30 cellular contexts compared by ENCODE assay signal in genomic region chr1:222670110-222670509, GRCh38. TPM values are rescaled to one million over a fixed set of nuclear protein-coding genes. Genes with fewer than 3 reads are reported as not detected.
A peak's percentile ranks its signal among the peaks of the same experiment; 100 is the strongest.
DNase-seq lines count a peak whose midpoint lies in the region; ATAC-seq and TF ChIP-seq lines count a peak whose summit lies in the region.
"Had no signal": no experiment of that assay in that cellular context is flagged by ENCODE, and none has a peak within 500 bp of the region (broad histone marks: within the 10 kb centered on the region; RNA-seq: fewer than 3 reads in every experiment).

No MANE protein-coding gene starts in this region.

- H3K36me3 ChIP-seq in CD4-positive, alpha-beta memory T cell (ENCODE audit: insufficient read depth, low read length): peaks cover 45% of the 10 kb centered on the region
- H3K36me3 ChIP-seq in osteoblast (ENCODE audit: insufficient read depth, low read length) (peaks cover 55% of the 10 kb centered on the region), PC-3 (ENCODE audit: low read depth, low read length) (peaks cover 52% of the 10 kb centered on the region)

- peaks cover 13% of the 10 kb centered on the region for H3K4me1 ChIP-seq in CD4-positive, alpha-beta memory T cell (ENCODE audit: insufficient read depth, low read length)
- H3K4me1 ChIP-seq in osteoblast (ENCODE audit: insufficient read depth, low read length) (peaks cover 4% of the 10 kb centered on the region), PC-3 (ENCODE audit: insufficient read depth, low read length) (no peaks in the 10 kb centered on the region)
- H3K4me1 ChIP-seq: foreskin keratinocyte had no signal

- peaks cover 70% of the 10 kb centered on the region for H3K36me3 Mint-ChIP-seq in activated CD4-positive, alpha-beta T cell treated with anti-CD3 and anti-CD28 coated beads, Interleukin-2, amount 10 ng/mL, durations not matched to agents 7 days and 5 days (ENCODE audit: low read depth)
- peaks cover 48 to 74% of the 10 kb centered on the region in 2 donors for H3K36me3 Mint-ChIP-seq in CD4-positive, alpha-beta memory T cell
- peaks cover 37% of the 10 kb centered on the region for H3K36me3 Mint-ChIP-seq in activated T-helper 1 cell treated with anti-CD3 and anti-CD28 coated beads, Interleukin-12 subunit alpha, Interleukin-12 subunit beta, Interleukin-2, Interleukin-4 antibody, amounts not matched to agents 30 ng/mL and 10 ng/mL and 1 ng/mL, durations not matched to agents 14 hours and 24 hours and 36 hours (ENCODE audit: low read depth)

- no peaks in the 10 kb centered on the region for H3K9me3 ChIP-seq in CD4-positive, alpha-beta memory T cell (ENCODE audit: control insufficient read depth in 1 of 2, low read length in 2 of 2)
- no peaks in the 10 kb centered on the region for H3K9me3 ChIP-seq in osteoblast (ENCODE audit: low read depth, low read length)
- H3K9me3 ChIP-seq in PC-3 (ENCODE audit: low read length): no peaks in the 10 kb centered on the region
- H3K9me3 ChIP-seq: esophagus squamous epithelium, right lobe of liver, spleen, transverse colon had no signal

- H3K4me1 Mint-ChIP-seq in activated CD4-positive, alpha-beta T cell treated with anti-CD3 and anti-CD28 coated beads, Interleukin-2, amount 10 ng/mL, durations not matched to agents 7 days and 5 days: peaks cover 20% of the 10 kb centered on the region
- H3K4me1 Mint-ChIP-seq in CD4-positive, alpha-beta memory T cell: peaks cover 12 to 22% (median 18%) of the 10 kb centered on the region in 4 donors
- peaks cover 7% of the 10 kb centered on the region for H3K4me1 Mint-ChIP-seq in activated T-helper 1 cell treated with anti-CD3 and anti-CD28 coated beads, Interleukin-12 subunit alpha, Interleukin-12 subunit beta, Interleukin-2, Interleukin-4 antibody, amounts not matched to agents 30 ng/mL and 10 ng/mL and 1 ng/mL, durations not matched to agents 14 hours and 24 hours and 36 hours (ENCODE audit: low read depth)
- H3K4me1 Mint-ChIP-seq: GM23338 had no signal

- no peaks in the 10 kb centered on the region for H3K27me3 Mint-ChIP-seq in activated CD4-positive, alpha-beta T cell treated with anti-CD3 and anti-CD28 coated beads, Interleukin-2, amount 10 ng/mL, durations not matched to agents 7 days and 5 days
- no peaks in the 10 kb centered on the region for H3K27me3 Mint-ChIP-seq in CD4-positive, alpha-beta memory T cell
- H3K27me3 Mint-ChIP-seq in activated T-helper 1 cell treated with anti-CD3 and anti-CD28 coated beads, Interleukin-12 subunit alpha, Interleukin-12 subunit beta, Interleukin-2, Interleukin-4 antibody, amounts not matched to agents 30 ng/mL and 10 ng/mL and 1 ng/mL, durations not matched to agents 14 hours and 24 hours and 36 hours (ENCODE audit: insufficient read depth): no peaks in the 10 kb centered on the region

- POLR2A ChIA-PET in activated CD4-positive, alpha-beta T cell treated with anti-CD3 and anti-CD28 coated beads, Interleukin-2, amount 10 ng/mL, durations not matched to agents 7 days and 5 days (lab: Charles Lee): no interaction called here
- POLR2A ChIA-PET in CD4-positive, alpha-beta memory T cell (lab: Charles Lee; ENCODE audit: partially characterized antibody): interaction anchor here (0.6 to 1.8 kb wide), 2 partner anchors 43 to 128 kb away, joined by 3 to 5 read pairs; partner anchors contain the start of genes AIDA and BROX
- POLR2A ChIA-PET in PC-3 (lab: Charles Lee; ENCODE audit: unreplicated experiment): interaction anchor here (0.7 kb wide), 1 partner anchor 41 kb away, joined by 7 read pairs; no protein-coding TSS in a partner anchor

- H3K27ac ChIP-seq in CD4-positive, alpha-beta memory T cell (ENCODE audit: low read depth, low read length): no peak overlapping the region
- H3K27ac ChIP-seq in osteoblast (ENCODE audit: low read depth, low read length) (no peak overlapping the region), PC-3 (ENCODE audit: low read length) (no peak overlapping the region)
- H3K27ac ChIP-seq: 22Rv1, foreskin keratinocyte, right lobe of liver, transverse colon had no signal

- no peak for ATAC-seq in PC-3
- ATAC-seq: foreskin keratinocyte, GM23338, left ventricle myocardium superior had no signal

- H4K20me1 ChIP-seq in osteoblast (ENCODE audit: insufficient read depth, low read length) (no peaks in the 10 kb centered on the region), PC-3 (ENCODE audit: low read length) (no peaks in the 10 kb centered on the region)

- H3F3A ChIP-seq in PC-3 (ENCODE audit: low read length, unreplicated experiment): no peaks in the 10 kb centered on the region

- intact Hi-C loops in CD4-positive, alpha-beta memory T cell (cut with micrococcal nuclease): no loop called here
- intact Hi-C loops in activated T-helper 1 cell treated with anti-CD3 and anti-CD28 coated beads, Interleukin-12 subunit alpha, Interleukin-12 subunit beta, Interleukin-2, Interleukin-4 antibody, amounts not matched to agents 30 ng/mL and 10 ng/mL and 1 ng/mL, durations not matched to agents 14 hours and 24 hours and 36 hours (cut with micrococcal nuclease): no loop called here
- intact Hi-C loops in PC-3 (cut with micrococcal nuclease) (no loop called here), posterior vena cava (cut with DNase I) (no loop called here)

- H3K27ac Mint-ChIP-seq in activated CD4-positive, alpha-beta T cell treated with anti-CD3 and anti-CD28 coated beads, Interleukin-2, amount 10 ng/mL, durations not matched to agents 7 days and 5 days: peak overlapping the region; percentile 73
- peak overlapping the region in 6 of 7 donors; percentile 39 to 85 (median 66) for H3K27ac Mint-ChIP-seq in CD4-positive, alpha-beta memory T cell
- peak overlapping the region; percentile 13 for H3K27ac Mint-ChIP-seq in activated T-helper 1 cell treated with anti-CD3 and anti-CD28 coated beads, Interleukin-12 subunit alpha, Interleukin-12 subunit beta, Interleukin-2, Interleukin-4 antibody, amounts not matched to agents 30 ng/mL and 10 ng/mL and 1 ng/mL, durations not matched to agents 14 hours and 24 hours and 36 hours
- H3K27ac Mint-ChIP-seq: GM23338 had no signal

- H2AFZ ChIP-seq in osteoblast (ENCODE audit: low read length) (no peak overlapping the region), PC-3 (ENCODE audit: low read length) (no peak overlapping the region)
- H2AFZ ChIP-seq: GM23338 had no signal

- CTCF ChIA-PET in activated CD4-positive, alpha-beta T cell treated with anti-CD3 and anti-CD28 coated beads, Interleukin-2, amount 10 ng/mL, durations not matched to agents 7 days and 5 days (lab: Charles Lee): no interaction called here
- CTCF ChIA-PET in CD4-positive, alpha-beta memory T cell (lab: Charles Lee; ENCODE audit: partially characterized antibody): interaction anchor here (1.2 kb wide), 1 partner anchor 16 kb away, joined by 4 read pairs; no protein-coding TSS in a partner anchor
- CTCF ChIA-PET in PC-3 (lab: Charles Lee): no interaction called here

- H3K79me2 ChIP-seq in osteoblast (ENCODE audit: insufficient read depth, low read length) (no peaks in the 10 kb centered on the region), PC-3 (ENCODE audit: low read length) (no peaks in the 10 kb centered on the region)

- H3K4me2 ChIP-seq in osteoblast (ENCODE audit: insufficient read depth, low read length) (no peak overlapping the region), PC-3 (ENCODE audit: low read length) (no peak overlapping the region)
- H3K4me2 ChIP-seq: GM23338 had no signal

- TF ChIP-seq CTCF in osteoblast (IDR thresholded peaks at IDR 0.05; ENCODE audit: extremely low read depth, low read depth, low read length) (no peak), PC-3 (conservative IDR thresholded peaks at IDR 0.05; ENCODE audit: low read depth, low read length) (no peak)

- no peaks in the 10 kb centered on the region for H3K9me2 ChIP-seq in PC-3 (replicated peaks; ENCODE audit: low read length)

- H3K9ac ChIP-seq in PC-3 (ENCODE audit: low read length): no peak overlapping the region

- DNase-seq in activated CD4-positive, alpha-beta T cell treated with anti-CD3 and anti-CD28 coated beads, Interleukin-2, amount 10 ng/mL, durations not matched to agents 7 days and 5 days: no peak
- DNase-seq in activated CD4-positive, alpha-beta T cell treated with anti-CD3 and anti-CD28 coated beads, Interleukin-2, amount 50 U/mL, for 4 hours: no peak
- no peak for DNase-seq in CD4-positive, alpha-beta memory T cell
- DNase-seq in activated T-helper 1 cell treated with anti-CD3 and anti-CD28 coated beads, Interleukin-12 subunit alpha, Interleukin-12 subunit beta, Interleukin-2, Interleukin-4 antibody, amounts not matched to agents 30 ng/mL and 10 ng/mL and 1 ng/mL, durations not matched to agents 14 hours and 24 hours and 36 hours (ENCODE audit: low spot score): no peak
- DNase-seq in osteoblast (ENCODE audit: insufficient read length, low spot score, missing footprints) (peak; percentile 27), PC-3 (no peak), posterior vena cava (ENCODE audit: low spot score) (no peak), AG20443 (ENCODE audit: low spot score) (no peak)
- DNase-seq: activated CD4-positive, alpha-beta T cell treated with anti-CD3 and anti-CD28 coated beads for 48 hours; activated CD8-positive, alpha-beta memory T cell treated with anti-CD3 and anti-CD28 coated beads, Interleukin-2, amount 50 U/mL, for 4 hours; activated effector memory CD4-positive, alpha-beta T cell treated with Interleukin-2 at 50 U/mL for 16 hours; DMS 273 treated with DMSO at 0.1 percent for 48 hours; esophagus squamous epithelium; foreskin keratinocyte; head of caudate nucleus; islet precursor cell; Kasumi-1; left ventricle myocardium superior; MV-4-11; NCI-H1694; NCI-H446 treated with DMSO at 0.1 percent for 48 hours; NCI-H774; posterior cingulate gyrus; right lobe of liver; SIG-M5; spleen; stimulated activated CD4-positive, alpha-beta T cell treated with anti-CD3 and anti-CD28 coated beads, Interleukin-2, amount 100 ng/mL, for 24 hours; transverse colon had no signal

- no peak overlapping the region for H3K4me3 ChIP-seq in CD4-positive, alpha-beta memory T cell (ENCODE audit: low read length in 2 of 2)
- no peak overlapping the region for H3K4me3 ChIP-seq in osteoblast (ENCODE audit: insufficient read depth, low read length)
- H3K4me3 ChIP-seq in PC-3 (ENCODE audit: low read length): no peak overlapping the region
- H3K4me3 ChIP-seq: esophagus squamous epithelium, GM23338, right lobe of liver, spleen, transverse colon had no signal

- no peaks in the 10 kb centered on the region for H3K9me3 Mint-ChIP-seq in activated CD4-positive, alpha-beta T cell treated with anti-CD3 and anti-CD28 coated beads, Interleukin-2, amount 10 ng/mL, durations not matched to agents 7 days and 5 days
- no peaks in the 10 kb centered on the region for H3K9me3 Mint-ChIP-seq in CD4-positive, alpha-beta memory T cell
- H3K9me3 Mint-ChIP-seq in activated T-helper 1 cell treated with anti-CD3 and anti-CD28 coated beads, Interleukin-12 subunit alpha, Interleukin-12 subunit beta, Interleukin-2, Interleukin-4 antibody, amounts not matched to agents 30 ng/mL and 10 ng/mL and 1 ng/mL, durations not matched to agents 14 hours and 24 hours and 36 hours: no peaks in the 10 kb centered on the region
- H3K9me3 Mint-ChIP-seq: GM23338 had no signal

- H3K27me3 ChIP-seq in CD4-positive, alpha-beta memory T cell (ENCODE audit: insufficient read depth, low read length): no peaks in the 10 kb centered on the region
- no peaks in the 10 kb centered on the region for H3K27me3 ChIP-seq in osteoblast (ENCODE audit: insufficient read depth, low read length)
- H3K27me3 ChIP-seq in PC-3 (ENCODE audit: low read length): no peaks in the 10 kb centered on the region
- H3K27me3 ChIP-seq: esophagus squamous epithelium, foreskin keratinocyte, right lobe of liver, spleen, transverse colon had no signal

- no peak overlapping the region for H3K4me3 Mint-ChIP-seq in activated CD4-positive, alpha-beta T cell treated with anti-CD3 and anti-CD28 coated beads, Interleukin-2, amount 10 ng/mL, durations not matched to agents 7 days and 5 days
- peak overlapping the region in 1 of 8 donors; percentile 4 for H3K4me3 Mint-ChIP-seq in CD4-positive, alpha-beta memory T cell
- no peak overlapping the region for H3K4me3 Mint-ChIP-seq in activated T-helper 1 cell treated with anti-CD3 and anti-CD28 coated beads, Interleukin-12 subunit alpha, Interleukin-12 subunit beta, Interleukin-2, Interleukin-4 antibody, amounts not matched to agents 30 ng/mL and 10 ng/mL and 1 ng/mL, durations not matched to agents 14 hours and 24 hours and 36 hours
- H3K4me3 Mint-ChIP-seq: GM23338 had no signal

- no TSS peak for BruUV-seq in PC-3 (replicated peaks; lab: Mats Ljungman, UMichigan)

RNA-seq across cellular contexts. Expression of gene AIDA, which starts 42.2 kb away (rescaled TPM):
- total RNA-seq in activated CD4-positive, alpha-beta T cell treated with anti-CD3 and anti-CD28 coated beads, Interleukin-2, amount 10 ng/mL, durations not matched to agents 7 days and 5 days: 10 to 100 TPM; 69.7 to 81.1 TPM
- 10 to 100 TPM; 60.7 to 64.5 TPM for total RNA-seq in CD4-positive, alpha-beta memory T cell
- 10 to 100 TPM; 35.2 to 37.2 TPM for polyA plus RNA-seq in CD4-positive, alpha-beta memory T cell
- total RNA-seq in activated T-helper 1 cell treated with anti-CD3 and anti-CD28 coated beads, Interleukin-12 subunit alpha, Interleukin-12 subunit beta, Interleukin-2, Interleukin-4 antibody, amounts not matched to agents 30 ng/mL and 10 ng/mL and 1 ng/mL, durations not matched to agents 14 hours and 24 hours and 36 hours: 36.3 and 37.5 TPM in 2 replicates
- total RNA-seq in osteoblast (45.6 and 54.2 TPM in 2 replicates), PC-3 (2014; rRNA removed) (38.0 and 41.4 TPM in 2 replicates), posterior vena cava (100 to 1,000 TPM; 106 to 136 TPM)

RNA-seq across cellular contexts. Expression of gene BROX, which starts 42.3 kb away (rescaled TPM):
- 10 to 100 TPM; 55.5 to 64.1 TPM for total RNA-seq in activated CD4-positive, alpha-beta T cell treated with anti-CD3 and anti-CD28 coated beads, Interleukin-2, amount 10 ng/mL, durations not matched to agents 7 days and 5 days
- total RNA-seq in CD4-positive, alpha-beta memory T cell: 10 to 100 TPM; 64.6 to 68.3 TPM
- polyA plus RNA-seq in CD4-positive, alpha-beta memory T cell: 10 to 100 TPM; 15.6 to 18.5 TPM
- total RNA-seq in activated T-helper 1 cell treated with anti-CD3 and anti-CD28 coated beads, Interleukin-12 subunit alpha, Interleukin-12 subunit beta, Interleukin-2, Interleukin-4 antibody, amounts not matched to agents 30 ng/mL and 10 ng/mL and 1 ng/mL, durations not matched to agents 14 hours and 24 hours and 36 hours: 37.4 and 38.2 TPM in 2 replicates
- total RNA-seq in osteoblast (77.4 and 79.3 TPM in 2 replicates), PC-3 (2014; rRNA removed) (60.7 and 68.4 TPM in 2 replicates), posterior vena cava (10 to 100 TPM; 33.3 to 34.7 TPM)

RNA-seq across cellular contexts. Expression of gene MIA3, which starts 52.2 kb away (rescaled TPM):
- 10 to 100 TPM; 51.1 to 67.9 TPM for total RNA-seq in activated CD4-positive, alpha-beta T cell treated with anti-CD3 and anti-CD28 coated beads, Interleukin-2, amount 10 ng/mL, durations not matched to agents 7 days and 5 days
- 100 to 1,000 TPM; 120 to 124 TPM for total RNA-seq in CD4-positive, alpha-beta memory T cell
- polyA plus RNA-seq in CD4-positive, alpha-beta memory T cell: 10 to 100 TPM; 42.0 to 74.3 TPM
- 42.7 and 42.8 TPM in 2 replicates for total RNA-seq in activated T-helper 1 cell treated with anti-CD3 and anti-CD28 coated beads, Interleukin-12 subunit alpha, Interleukin-12 subunit beta, Interleukin-2, Interleukin-4 antibody, amounts not matched to agents 30 ng/mL and 10 ng/mL and 1 ng/mL, durations not matched to agents 14 hours and 24 hours and 36 hours
- 68.8 and 79.6 TPM in 2 replicates for total RNA-seq in osteoblast
- total RNA-seq in PC-3 (2014; rRNA removed): 50.8 and 69.3 TPM in 2 replicates
- 10 to 100 TPM; 60.9 to 63.0 TPM for total RNA-seq in posterior vena cava

Comparison
In these comparisons a context has a peak if more than half of its experiments do, and no peak if none do; other contexts are left out.
1. H3K27ac Mint-ChIP-seq: peak in every context shown above with its lines; median percentile 73 in activated CD4-positive, alpha-beta T cell treated with anti-CD3 and anti-CD28 coated beads, Interleukin-2, amount 10 ng/mL, durations not matched to agents 7 days and 5 days; 66 in CD4-positive, alpha-beta memory T cell; 13 in activated T-helper 1 cell treated with anti-CD3 and anti-CD28 coated beads, Interleukin-12 subunit alpha, Interleukin-12 subunit beta, Interleukin-2, Interleukin-4 antibody, amounts not matched to agents 30 ng/mL and 10 ng/mL and 1 ng/mL, durations not matched to agents 14 hours and 24 hours and 36 hours.